Comparison of ENCODE assay signal across 1 cellular context in the genomic region with DNA sequence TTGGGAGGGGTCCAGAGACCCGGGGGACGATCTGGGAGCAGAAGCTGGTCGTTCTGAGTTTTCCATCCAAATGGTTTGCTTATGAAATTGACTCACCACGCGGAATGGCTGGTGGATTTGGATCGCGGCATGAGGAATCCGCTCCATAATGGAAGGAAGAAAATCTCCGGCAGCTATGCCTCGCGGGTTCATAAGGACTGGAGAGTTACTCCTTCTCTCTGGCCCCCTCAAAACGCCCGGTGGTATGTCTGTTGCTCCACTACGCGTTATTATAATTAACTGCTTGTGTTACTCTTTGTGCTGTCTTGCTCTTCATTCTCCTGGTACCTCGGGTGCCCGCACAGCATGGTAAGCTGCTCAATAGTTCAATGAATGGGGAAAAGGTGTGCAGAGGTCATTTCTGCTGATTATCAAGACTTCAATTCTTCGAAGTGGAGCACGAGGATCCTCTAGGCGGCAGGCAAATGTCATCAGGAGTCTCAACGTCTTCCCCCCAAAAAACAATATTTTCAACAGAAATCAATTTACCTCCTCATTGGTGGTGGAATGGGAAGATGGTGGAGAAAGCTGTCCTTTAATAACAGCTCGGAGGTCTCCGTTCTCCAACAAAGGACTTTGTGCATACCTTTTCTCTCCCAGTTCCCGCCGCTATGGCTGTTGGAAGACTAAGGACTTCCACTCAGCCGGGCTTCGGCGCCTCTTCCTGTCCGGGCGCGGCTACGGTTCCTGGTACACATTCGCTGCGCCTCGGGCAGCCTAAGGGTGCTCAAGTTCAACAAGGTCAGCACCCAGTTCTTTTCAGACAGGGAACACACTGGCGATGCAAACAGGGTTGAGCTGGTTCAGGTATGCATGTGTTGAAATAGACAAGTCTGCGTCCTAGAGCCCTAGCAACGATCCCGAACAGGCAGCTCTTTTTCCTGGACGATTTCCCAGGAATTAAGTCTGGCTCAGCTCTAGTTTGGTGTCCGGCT.
TF ChIP-seq lines count a peak whose summit lies in the region.

No MANE protein-coding gene starts in this region.

TF ChIP-seq in WTC11, 78 proteins besides CTCF, POLR2A, EP300 and RAD21 (continued from another document and continues in another):
- TF ChIP-seq, protein P1, sequence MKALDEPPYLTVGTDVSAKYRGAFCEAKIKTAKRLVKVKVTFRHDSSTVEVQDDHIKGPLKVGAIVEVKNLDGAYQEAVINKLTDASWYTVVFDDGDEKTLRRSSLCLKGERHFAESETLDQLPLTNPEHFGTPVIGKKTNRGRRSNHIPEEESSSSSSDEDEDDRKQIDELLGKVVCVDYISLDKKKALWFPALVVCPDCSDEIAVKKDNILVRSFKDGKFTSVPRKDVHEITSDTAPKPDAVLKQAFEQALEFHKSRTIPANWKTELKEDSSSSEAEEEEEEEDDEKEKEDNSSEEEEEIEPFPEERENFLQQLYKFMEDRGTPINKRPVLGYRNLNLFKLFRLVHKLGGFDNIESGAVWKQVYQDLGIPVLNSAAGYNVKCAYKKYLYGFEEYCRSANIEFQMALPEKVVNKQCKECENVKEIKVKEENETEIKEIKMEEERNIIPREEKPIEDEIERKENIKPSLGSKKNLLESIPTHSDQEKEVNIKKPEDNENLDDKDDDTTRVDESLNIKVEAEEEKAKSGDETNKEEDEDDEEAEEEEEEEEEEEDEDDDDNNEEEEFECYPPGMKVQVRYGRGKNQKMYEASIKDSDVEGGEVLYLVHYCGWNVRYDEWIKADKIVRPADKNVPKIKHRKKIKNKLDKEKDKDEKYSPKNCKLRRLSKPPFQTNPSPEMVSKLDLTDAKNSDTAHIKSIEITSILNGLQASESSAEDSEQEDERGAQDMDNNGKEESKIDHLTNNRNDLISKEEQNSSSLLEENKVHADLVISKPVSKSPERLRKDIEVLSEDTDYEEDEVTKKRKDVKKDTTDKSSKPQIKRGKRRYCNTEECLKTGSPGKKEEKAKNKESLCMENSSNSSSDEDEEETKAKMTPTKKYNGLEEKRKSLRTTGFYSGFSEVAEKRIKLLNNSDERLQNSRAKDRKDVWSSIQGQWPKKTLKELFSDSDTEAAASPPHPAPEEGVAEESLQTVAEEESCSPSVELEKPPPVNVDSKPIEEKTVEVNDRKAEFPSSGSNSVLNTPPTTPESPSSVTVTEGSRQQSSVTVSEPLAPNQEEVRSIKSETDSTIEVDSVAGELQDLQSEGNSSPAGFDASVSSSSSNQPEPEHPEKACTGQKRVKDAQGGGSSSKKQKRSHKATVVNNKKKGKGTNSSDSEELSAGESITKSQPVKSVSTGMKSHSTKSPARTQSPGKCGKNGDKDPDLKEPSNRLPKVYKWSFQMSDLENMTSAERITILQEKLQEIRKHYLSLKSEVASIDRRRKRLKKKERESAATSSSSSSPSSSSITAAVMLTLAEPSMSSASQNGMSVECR (CRISPR knock-in tag; IDR thresholded peaks at IDR 0.05; ENCODE audit: borderline replicate concordance): peak; percentile 78; the same call in 1 of the 2 replicates
- TF ChIP-seq KAT7 (CRISPR knock-in tag; IDR thresholded peaks at IDR 0.05; ENCODE audit: borderline replicate concordance) (no peak), ESRRA (CRISPR knock-in tag; IDR thresholded peaks at IDR 0.05; ENCODE audit: borderline replicate concordance) (no peak), GTF2I (CRISPR knock-in tag; conservative IDR thresholded peaks at IDR 0.05) (no peak), AR (CRISPR knock-in tag; IDR thresholded peaks at IDR 0.05) (no peak), ERG (CRISPR knock-in tag; IDR thresholded peaks at IDR 0.05) (no peak), ATF6 (CRISPR knock-in tag; IDR thresholded peaks at IDR 0.05) (no peak), FOXP1 (CRISPR knock-in tag; IDR thresholded peaks at IDR 0.05; ENCODE audit: borderline replicate concordance) (no peak), TEAD1 (CRISPR knock-in tag; IDR thresholded peaks at IDR 0.05) (peak; percentile 80), ZNF121 (CRISPR knock-in tag; IDR thresholded peaks at IDR 0.05) (no peak), ZNF232 (CRISPR knock-in tag; IDR thresholded peaks at IDR 0.05) (no peak), SP1 (CRISPR knock-in tag; conservative IDR thresholded peaks at IDR 0.05) (0 out of 2 replicates have a peak, but pooled peaks have one; percentile 26), ZNF416 (CRISPR knock-in tag; IDR thresholded peaks at IDR 0.05) (no peak), GABPB1 (CRISPR knock-in tag; IDR thresholded peaks at IDR 0.05) (no peak), ATF1 (CRISPR knock-in tag; IDR thresholded peaks at IDR 0.05) (0 out of 2 replicates have a peak, but pooled peaks have one; percentile 36), AFF4 (CRISPR knock-in tag; IDR thresholded peaks at IDR 0.05; ENCODE audit: borderline replicate concordance) (no peak)
- TF ChIP-seq, protein P2, sequence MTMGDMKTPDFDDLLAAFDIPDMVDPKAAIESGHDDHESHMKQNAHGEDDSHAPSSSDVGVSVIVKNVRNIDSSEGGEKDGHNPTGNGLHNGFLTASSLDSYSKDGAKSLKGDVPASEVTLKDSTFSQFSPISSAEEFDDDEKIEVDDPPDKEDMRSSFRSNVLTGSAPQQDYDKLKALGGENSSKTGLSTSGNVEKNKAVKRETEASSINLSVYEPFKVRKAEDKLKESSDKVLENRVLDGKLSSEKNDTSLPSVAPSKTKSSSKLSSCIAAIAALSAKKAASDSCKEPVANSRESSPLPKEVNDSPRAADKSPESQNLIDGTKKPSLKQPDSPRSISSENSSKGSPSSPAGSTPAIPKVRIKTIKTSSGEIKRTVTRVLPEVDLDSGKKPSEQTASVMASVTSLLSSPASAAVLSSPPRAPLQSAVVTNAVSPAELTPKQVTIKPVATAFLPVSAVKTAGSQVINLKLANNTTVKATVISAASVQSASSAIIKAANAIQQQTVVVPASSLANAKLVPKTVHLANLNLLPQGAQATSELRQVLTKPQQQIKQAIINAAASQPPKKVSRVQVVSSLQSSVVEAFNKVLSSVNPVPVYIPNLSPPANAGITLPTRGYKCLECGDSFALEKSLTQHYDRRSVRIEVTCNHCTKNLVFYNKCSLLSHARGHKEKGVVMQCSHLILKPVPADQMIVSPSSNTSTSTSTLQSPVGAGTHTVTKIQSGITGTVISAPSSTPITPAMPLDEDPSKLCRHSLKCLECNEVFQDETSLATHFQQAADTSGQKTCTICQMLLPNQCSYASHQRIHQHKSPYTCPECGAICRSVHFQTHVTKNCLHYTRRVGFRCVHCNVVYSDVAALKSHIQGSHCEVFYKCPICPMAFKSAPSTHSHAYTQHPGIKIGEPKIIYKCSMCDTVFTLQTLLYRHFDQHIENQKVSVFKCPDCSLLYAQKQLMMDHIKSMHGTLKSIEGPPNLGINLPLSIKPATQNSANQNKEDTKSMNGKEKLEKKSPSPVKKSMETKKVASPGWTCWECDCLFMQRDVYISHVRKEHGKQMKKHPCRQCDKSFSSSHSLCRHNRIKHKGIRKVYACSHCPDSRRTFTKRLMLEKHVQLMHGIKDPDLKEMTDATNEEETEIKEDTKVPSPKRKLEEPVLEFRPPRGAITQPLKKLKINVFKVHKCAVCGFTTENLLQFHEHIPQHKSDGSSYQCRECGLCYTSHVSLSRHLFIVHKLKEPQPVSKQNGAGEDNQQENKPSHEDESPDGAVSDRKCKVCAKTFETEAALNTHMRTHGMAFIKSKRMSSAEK (CRISPR knock-in tag; IDR thresholded peaks at IDR 0.05; ENCODE audit: borderline replicate concordance): no peak
- TF ChIP-seq, protein P3, sequence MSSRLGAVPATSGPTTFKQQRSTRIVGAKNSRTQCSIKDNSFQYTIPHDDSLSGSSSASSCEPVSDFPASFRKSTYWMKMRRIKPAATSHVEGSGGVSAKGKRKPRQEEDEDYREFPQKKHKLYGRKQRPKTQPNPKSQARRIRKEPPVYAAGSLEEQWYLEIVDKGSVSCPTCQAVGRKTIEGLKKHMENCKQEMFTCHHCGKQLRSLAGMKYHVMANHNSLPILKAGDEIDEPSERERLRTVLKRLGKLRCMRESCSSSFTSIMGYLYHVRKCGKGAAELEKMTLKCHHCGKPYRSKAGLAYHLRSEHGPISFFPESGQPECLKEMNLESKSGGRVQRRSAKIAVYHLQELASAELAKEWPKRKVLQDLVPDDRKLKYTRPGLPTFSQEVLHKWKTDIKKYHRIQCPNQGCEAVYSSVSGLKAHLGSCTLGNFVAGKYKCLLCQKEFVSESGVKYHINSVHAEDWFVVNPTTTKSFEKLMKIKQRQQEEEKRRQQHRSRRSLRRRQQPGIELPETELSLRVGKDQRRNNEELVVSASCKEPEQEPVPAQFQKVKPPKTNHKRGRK (CRISPR knock-in tag; IDR thresholded peaks at IDR 0.05; ENCODE audit: borderline replicate concordance): no peak
- TF ChIP-seq, protein P4, sequence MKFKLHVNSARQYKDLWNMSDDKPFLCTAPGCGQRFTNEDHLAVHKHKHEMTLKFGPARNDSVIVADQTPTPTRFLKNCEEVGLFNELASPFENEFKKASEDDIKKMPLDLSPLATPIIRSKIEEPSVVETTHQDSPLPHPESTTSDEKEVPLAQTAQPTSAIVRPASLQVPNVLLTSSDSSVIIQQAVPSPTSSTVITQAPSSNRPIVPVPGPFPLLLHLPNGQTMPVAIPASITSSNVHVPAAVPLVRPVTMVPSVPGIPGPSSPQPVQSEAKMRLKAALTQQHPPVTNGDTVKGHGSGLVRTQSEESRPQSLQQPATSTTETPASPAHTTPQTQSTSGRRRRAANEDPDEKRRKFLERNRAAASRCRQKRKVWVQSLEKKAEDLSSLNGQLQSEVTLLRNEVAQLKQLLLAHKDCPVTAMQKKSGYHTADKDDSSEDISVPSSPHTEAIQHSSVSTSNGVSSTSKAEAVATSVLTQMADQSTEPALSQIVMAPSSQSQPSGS (CRISPR knock-in tag; IDR thresholded peaks at IDR 0.05; ENCODE audit: borderline replicate concordance, low read depth): no peak
